Comparison of ENCODE assay signal across 8 cellular contexts in genomic region chr6:73854998-73855718, GRCh38.
DNase-seq lines count a peak whose midpoint lies in the region; ATAC-seq and TF ChIP-seq lines count a peak whose summit lies in the region.

No MANE protein-coding gene starts in this region.

- no peaks in the 10 kb centered on the region for H3K27me3 ChIP-seq in adrenal gland

- peaks cover 0 to 8% of the 10 kb centered on the region in 2 donors for H3K4me1 ChIP-seq in adrenal gland (replicated peaks in 1 of 2)

- no peaks in the 10 kb centered on the region for H3K9me3 Mint-ChIP-seq in natural killer cell
- no peaks in the 10 kb centered on the region for H3K9me3 Mint-ChIP-seq in natural killer cell treated with Interleukin-12 subunit alpha and Interleukin-12 subunit beta and Interleukin-15 and Interleukin-18, amount 100 ng/mL, for 72 hours
- no peaks in the 10 kb centered on the region for H3K9me3 Mint-ChIP-seq in T-helper 2 cell treated with Interferon-gamma antibody and Interleukin-4, amounts not matched to agents 5 μg/mL and 100 μg/mL, for 36 hours

- H3K4me3 Mint-ChIP-seq in natural killer cell = no peak overlapping the region
- no peak overlapping the region for H3K4me3 Mint-ChIP-seq in natural killer cell treated with Interleukin-12 subunit alpha and Interleukin-12 subunit beta and Interleukin-15 and Interleukin-18, amount 100 ng/mL, for 72 hours
- no peak overlapping the region for H3K4me3 Mint-ChIP-seq in T-helper 2 cell treated with Interferon-gamma antibody and Interleukin-4, amounts not matched to agents 5 μg/mL and 100 μg/mL, for 36 hours

- WGBS in adrenal gland, 4 donors = 10 to 14% (median 12%) methylated on average over 5 of the region's 5 CpGs

- DNase-seq in natural killer cell = no peak
- DNase-seq in natural killer cell treated with Interleukin-12 subunit alpha and Interleukin-12 subunit beta and Interleukin-15 and Interleukin-18, amount 100 ng/mL, for 72 hours (ENCODE audit: low spot score) = no peak
- DNase-seq in NCI-H226 = peak; percentile 3
- DNase-seq in adrenal gland = peak in 4 of 7 donors; percentile 11 to 36 (median 24)
- peak; percentile 24 for DNase-seq in hepatic stellate cell (ENCODE audit: low spot score)
- DNase-seq in superior temporal gyrus (ENCODE audit: extremely low spot score) = peak; percentile 77
- no peak for DNase-seq in T-helper 2 cell treated with Interferon-gamma antibody and Interleukin-4, amounts not matched to agents 5 μg/mL and 100 μg/mL, for 36 hours (ENCODE audit: low spot score)

- H3K4me1 Mint-ChIP-seq in natural killer cell = peaks cover 0 to 5% of the 10 kb centered on the region in 2 donors
- H3K4me1 Mint-ChIP-seq in natural killer cell treated with Interleukin-12 subunit alpha and Interleukin-12 subunit beta and Interleukin-15 and Interleukin-18, amount 100 ng/mL, for 72 hours (ENCODE audit: low read depth in 2 of 2) = no peaks in the 10 kb centered on the region
- no peaks in the 10 kb centered on the region for H3K4me1 Mint-ChIP-seq in T-helper 2 cell treated with Interferon-gamma antibody and Interleukin-4, amounts not matched to agents 5 μg/mL and 100 μg/mL, for 36 hours (ENCODE audit: low read depth)

- no peak overlapping the region for H3K27ac Mint-ChIP-seq in natural killer cell
- no peak overlapping the region for H3K27ac Mint-ChIP-seq in natural killer cell treated with Interleukin-12 subunit alpha and Interleukin-12 subunit beta and Interleukin-15 and Interleukin-18, amount 100 ng/mL, for 72 hours
- H3K27ac Mint-ChIP-seq in T-helper 2 cell treated with Interferon-gamma antibody and Interleukin-4, amounts not matched to agents 5 μg/mL and 100 μg/mL, for 36 hours = no peak overlapping the region

- peaks cover 0 to 3% of the 10 kb centered on the region in 2 donors for H3K27me3 Mint-ChIP-seq in natural killer cell (ENCODE audit: low read depth in 2 of 2)
- no peaks in the 10 kb centered on the region for H3K27me3 Mint-ChIP-seq in natural killer cell treated with Interleukin-12 subunit alpha and Interleukin-12 subunit beta and Interleukin-15 and Interleukin-18, amount 100 ng/mL, for 72 hours
- H3K27me3 Mint-ChIP-seq in T-helper 2 cell treated with Interferon-gamma antibody and Interleukin-4, amounts not matched to agents 5 μg/mL and 100 μg/mL, for 36 hours (ENCODE audit: low read depth) = no peaks in the 10 kb centered on the region

- intact Hi-C loops in natural killer cell (cut with micrococcal nuclease) = loop anchor here (2.0 kb wide), 1 partner anchor 1354 kb away; no protein-coding TSS in a partner anchor
- intact Hi-C loops in adrenal gland (cut with DNase I) = loop anchor here in 1 of 2 donors (5.0 kb wide), 1 partner anchor 1357 kb away; no protein-coding TSS in a partner anchor

- ATAC-seq in natural killer cell = peak; percentile 46 to 67 (median 59)
- no peak for ATAC-seq in natural killer cell treated with Interleukin-12 subunit alpha and Interleukin-12 subunit beta and Interleukin-15 and Interleukin-18, amount 100 ng/mL, for 72 hours
- peak; percentile 70 for ATAC-seq in HG02938 (IDR thresholded peaks at IDR 0.05; ENCODE audit: unreplicated experiment)

- H3K9me3 ChIP-seq in adrenal gland (replicated peaks in 1 of 3) = no peaks in the 10 kb centered on the region

- no peak for TF ChIP-seq POLR2A in adrenal gland (IDR thresholded peaks at IDR 0.05)

- peak; percentile 75 for TF ChIP-seq CTCF in natural killer cell (IDR thresholded peaks at IDR 0.05)
- TF ChIP-seq CTCF in adrenal gland (IDR thresholded peaks at IDR 0.05) = peak; percentile 59 to 89 (median 74)

- peak overlapping the region in 1 of 4 donors; percentile 6 for H3K4me3 ChIP-seq in adrenal gland

- no peaks in the 10 kb centered on the region for H3K36me3 Mint-ChIP-seq in natural killer cell
- H3K36me3 Mint-ChIP-seq in natural killer cell treated with Interleukin-12 subunit alpha and Interleukin-12 subunit beta and Interleukin-15 and Interleukin-18, amount 100 ng/mL, for 72 hours = no peaks in the 10 kb centered on the region
- H3K36me3 Mint-ChIP-seq in T-helper 2 cell treated with Interferon-gamma antibody and Interleukin-4, amounts not matched to agents 5 μg/mL and 100 μg/mL, for 36 hours (ENCODE audit: low read depth) = no peaks in the 10 kb centered on the region

- H3K36me3 ChIP-seq in adrenal gland (replicated peaks in 1 of 2) = no peaks in the 10 kb centered on the region

- no peak overlapping the region for H3K27ac ChIP-seq in adrenal gland

Comparison
In these comparisons a context has a peak if more than half of its experiments do, and no peak if none do; other contexts are left out.
1. ATAC-seq: peak in natural killer cell (3 of 3) and HG02938 (single experiment); none in natural killer cell treated with Interleukin-12 subunit alpha and Interleukin-12 subunit beta and Interleukin-15 and Interleukin-18, amount 100 ng/mL, for 72 hours (0 of 2).
2. DNase-seq: peak in NCI-H226 (single experiment), adrenal gland (4 of 7), hepatic stellate cell (single experiment) and superior temporal gyrus (single experiment); none in natural killer cell (single experiment), natural killer cell treated with Interleukin-12 subunit alpha and Interleukin-12 subunit beta and Interleukin-15 and Interleukin-18, amount 100 ng/mL, for 72 hours (single experiment) and T-helper 2 cell treated with Interferon-gamma antibody and Interleukin-4, amounts not matched to agents 5 μg/mL and 100 μg/mL, for 36 hours (single experiment).